ENCODE assay signal across 19 cellular contexts in the genomic region with DNA sequence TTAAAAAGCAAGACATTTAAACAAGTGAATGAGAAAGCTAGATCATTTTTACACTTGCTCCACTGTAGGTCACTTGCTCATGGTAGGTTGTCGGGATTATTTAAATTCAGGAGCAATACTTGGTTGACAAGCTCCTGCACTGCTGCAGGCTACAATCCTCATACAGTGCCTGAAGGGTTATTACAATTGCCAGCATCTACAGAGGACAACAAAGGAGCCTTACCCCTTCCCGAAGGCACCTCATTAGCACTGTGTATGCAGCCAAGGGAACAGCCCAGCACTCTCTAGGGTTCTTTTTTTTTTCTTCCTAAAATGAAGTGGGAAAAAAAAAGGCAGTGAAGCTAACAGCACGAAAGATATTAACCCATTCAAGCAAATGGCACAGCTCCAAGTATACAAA.
DNase-seq lines count a peak whose midpoint lies in the region; ATAC-seq and TF ChIP-seq lines count a peak whose summit lies in the region.
"Had no signal": no experiment of that assay in that cellular context is flagged by ENCODE, and none has a peak within 500 bp of the region (broad histone marks: within the 10 kb centered on the region; RNA-seq: fewer than 3 reads in every experiment).

No MANE protein-coding gene starts in this region.

- H3K36me3 ChIP-seq in GM23338 (ENCODE audit: insufficient read depth): peaks cover 4% of the 10 kb centered on the region; the same call in 1 of the 2 replicates
- no peaks in the 10 kb centered on the region for H3K36me3 ChIP-seq in neural progenitor cell

- H3K36me3 Mint-ChIP-seq in GM23338 (ENCODE audit: low read depth) (peaks cover 21% of the 10 kb centered on the region), WTC11 (peaks cover 14% of the 10 kb centered on the region), neural progenitor cell (no peaks in the 10 kb centered on the region)

- no peak overlapping the region for H3K9ac ChIP-seq in neural progenitor cell
- H3K9ac ChIP-seq: BLaER1 had no signal

- POLR2A ChIA-PET in WTC11 (lab: Charles Lee): no interaction called here

- H3K4me3 Mint-ChIP-seq in GM23338: no peak overlapping the region
- no peak overlapping the region for H3K4me3 Mint-ChIP-seq in WTC11
- H3K4me3 Mint-ChIP-seq in neural progenitor cell: no peak overlapping the region
- H3K4me3 Mint-ChIP-seq: CD14-positive monocyte; CD4-positive, alpha-beta memory T cell; H9 had no signal

- H3K4me1 ChIP-seq in GM23338 (ENCODE audit: insufficient read depth) (no peaks in the 10 kb centered on the region), neural progenitor cell (peaks cover 13% of the 10 kb centered on the region)
- H3K4me1 ChIP-seq: A549, BLaER1 had no signal

- H3K9me3 ChIP-seq in neural progenitor cell (ENCODE audit: low read depth): no peaks in the 10 kb centered on the region
- H3K9me3 ChIP-seq: A549 had no signal

- CTCF ChIA-PET in WTC11 (lab: Charles Lee): no interaction called here

- no peaks in the 10 kb centered on the region for H4K20me1 ChIP-seq in GM23338 (replicated peaks; ENCODE audit: insufficient read depth)
- H4K20me1 ChIP-seq in neural progenitor cell (ENCODE audit: low read depth): no peaks in the 10 kb centered on the region
- H4K20me1 ChIP-seq: BLaER1 had no signal

- H3K4me3 ChIP-seq in GM23338 (no peak overlapping the region), neural progenitor cell (no peak overlapping the region)
- H3K4me3 ChIP-seq: A549, BLaER1 had no signal

- no peaks in the 10 kb centered on the region for H3K27me3 ChIP-seq in GM23338 (ENCODE audit: insufficient read depth)
- H3K27me3 ChIP-seq in neural progenitor cell: no peaks in the 10 kb centered on the region
- H3K27me3 ChIP-seq: BLaER1 had no signal

- ATAC-seq in GM23338 (peak; percentile 73), WTC11 (peak; percentile 65)
- ATAC-seq: A549 had no signal

- H3K9me2 ChIP-seq in GM23338 (ENCODE audit: insufficient read depth): no peaks in the 10 kb centered on the region

- H3F3A ChIP-seq in GM23338 (replicated peaks; ENCODE audit: low read depth) (no peaks in the 10 kb centered on the region), neural progenitor cell (ENCODE audit: low read depth) (no peaks in the 10 kb centered on the region)

- H3K79me2 ChIP-seq in GM23338 (replicated peaks; ENCODE audit: insufficient read depth) (no peaks in the 10 kb centered on the region), neural progenitor cell (ENCODE audit: low read depth) (no peaks in the 10 kb centered on the region)

- H3K9me3 Mint-ChIP-seq in GM23338 (peaks cover 19% of the 10 kb centered on the region), WTC11 (peaks cover 12% of the 10 kb centered on the region), neural progenitor cell (peaks cover 5% of the 10 kb centered on the region)

- H3K4me2 ChIP-seq in GM23338 (no peak overlapping the region), neural progenitor cell (peak overlapping the region; percentile 2)
- H3K4me2 ChIP-seq: A549, BLaER1 had no signal

- H3K4me1 Mint-ChIP-seq in GM23338 (no peaks in the 10 kb centered on the region), WTC11 (no peaks in the 10 kb centered on the region), neural progenitor cell (no peaks in the 10 kb centered on the region)
- H3K4me1 Mint-ChIP-seq: CD14-positive monocyte; CD4-positive, alpha-beta memory T cell had no signal

- no peak overlapping the region for H3K27ac ChIP-seq in GM23338 (ENCODE audit: low read depth)
- H3K27ac ChIP-seq in neural progenitor cell: no peak overlapping the region
- H3K27ac ChIP-seq: 22Rv1, A549, BLaER1 had no signal

- H3K27ac Mint-ChIP-seq in GM23338 (no peak overlapping the region), WTC11 (no peak overlapping the region), neural progenitor cell (no peak overlapping the region)
- H3K27ac Mint-ChIP-seq: CD14-positive monocyte; CD4-positive, alpha-beta memory T cell; H9 had no signal

- H3K27me3 Mint-ChIP-seq in GM23338 (ENCODE audit: insufficient read depth, low read depth, poor library complexity) (peaks cover 8% of the 10 kb centered on the region), WTC11 (ENCODE audit: low read depth) (no peaks in the 10 kb centered on the region; the same call in 1 of the 2 replicates), neural progenitor cell (ENCODE audit: insufficient read depth, low read depth) (peaks cover 4% of the 10 kb centered on the region)
- H3K27me3 Mint-ChIP-seq: CD4-positive, alpha-beta memory T cell had no signal

- no peak overlapping the region for H2AFZ ChIP-seq in GM23338
- no peak overlapping the region for H2AFZ ChIP-seq in neural progenitor cell (replicated peaks)

- DNase-seq in NCI-H1436 (lab: John Stamatoyannopoulos, UW) (peak; percentile 12), NCI-H1436 treated with DMSO at 0.1 percent for 48 hours (lab: John Stamatoyannopoulos, UW) (no peak), GM23338 (ENCODE audit: low spot score) (no peak), WTC11 (ENCODE audit: low spot score) (no peak), neural progenitor cell (ENCODE audit: low spot score) (peak; percentile 39), kidney glomerular epithelial cell (lab: John Stamatoyannopoulos, UW) (no peak), HT-29 (ENCODE audit: low spot score) (no peak)
- no peak for DNase-seq in activated CD4-positive, alpha-beta T cell treated with anti-CD3 and anti-CD28 coated beads, Interleukin-2, amount 50 U/mL, for 48 hours
- DNase-seq: AML-193; CD4-positive, alpha-beta memory T cell; DMS153; DMS79; GF-D8; H9; IMR-90 had no signal

- TF ChIP-seq CTCF in GM23338 (conservative IDR thresholded peaks at IDR 0.05; ENCODE audit: low read depth in 2 of 2): no peak
- TF ChIP-seq CTCF in WTC11 (IDR thresholded peaks at IDR 0.05): no peak
- no peak for TF ChIP-seq CTCF in neural progenitor cell (IDR thresholded peaks at IDR 0.05)

TF ChIP-seq in GM23338, 12 proteins besides CTCF, POLR2A, EP300 and RAD21:
- TF ChIP-seq POLR2AphosphoS5 (IDR thresholded peaks at IDR 0.05; ENCODE audit: low read depth) (no peak), ZNF114 (CRISPR knock-in tag; IDR thresholded peaks at IDR 0.05) (no peak), EZH2phosphoT487 (IDR thresholded peaks at IDR 0.05; ENCODE audit: unreplicated experiment) (no peak), NANOG (IDR thresholded peaks at IDR 0.05; ENCODE audit: borderline replicate concordance) (no peak), STAT1 (IDR thresholded peaks at IDR 0.05; ENCODE audit: unreplicated experiment) (no peak), EZH2 (IDR thresholded peaks at IDR 0.05; ENCODE audit: low read depth, unreplicated experiment) (no peak), ZNF331 (CRISPR knock-in tag; IDR thresholded peaks at IDR 0.05; ENCODE audit: low read depth) (no peak), JUNB (IDR thresholded peaks at IDR 0.05; ENCODE audit: unreplicated experiment) (no peak), CREB1 (CRISPR knock-in tag; IDR thresholded peaks at IDR 0.05; ENCODE audit: low read depth) (no peak)
- TF ChIP-seq, protein P1, sequence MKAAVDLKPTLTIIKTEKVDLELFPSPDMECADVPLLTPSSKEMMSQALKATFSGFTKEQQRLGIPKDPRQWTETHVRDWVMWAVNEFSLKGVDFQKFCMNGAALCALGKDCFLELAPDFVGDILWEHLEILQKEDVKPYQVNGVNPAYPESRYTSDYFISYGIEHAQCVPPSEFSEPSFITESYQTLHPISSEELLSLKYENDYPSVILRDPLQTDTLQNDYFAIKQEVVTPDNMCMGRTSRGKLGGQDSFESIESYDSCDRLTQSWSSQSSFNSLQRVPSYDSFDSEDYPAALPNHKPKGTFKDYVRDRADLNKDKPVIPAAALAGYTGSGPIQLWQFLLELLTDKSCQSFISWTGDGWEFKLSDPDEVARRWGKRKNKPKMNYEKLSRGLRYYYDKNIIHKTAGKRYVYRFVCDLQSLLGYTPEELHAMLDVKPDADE (IDR thresholded peaks at IDR 0.05): no peak

TF ChIP-seq in WTC11, 78 proteins besides CTCF, POLR2A, EP300 and RAD21 (continues in another document):
- TF ChIP-seq TCF7 (CRISPR knock-in tag; IDR thresholded peaks at IDR 0.05; ENCODE audit: low read depth) (no peak), RELA (CRISPR knock-in tag; IDR thresholded peaks at IDR 0.05; ENCODE audit: borderline replicate concordance) (no peak), ZNF138 (CRISPR knock-in tag; conservative IDR thresholded peaks at IDR 0.05) (no peak), ZNF671 (CRISPR knock-in tag; IDR thresholded peaks at IDR 0.05) (no peak), NFYB (CRISPR knock-in tag; conservative IDR thresholded peaks at IDR 0.05; ENCODE audit: low read depth) (no peak), NFE2L1 (CRISPR knock-in tag; IDR thresholded peaks at IDR 0.05) (no peak)
- TF ChIP-seq, protein P2, sequence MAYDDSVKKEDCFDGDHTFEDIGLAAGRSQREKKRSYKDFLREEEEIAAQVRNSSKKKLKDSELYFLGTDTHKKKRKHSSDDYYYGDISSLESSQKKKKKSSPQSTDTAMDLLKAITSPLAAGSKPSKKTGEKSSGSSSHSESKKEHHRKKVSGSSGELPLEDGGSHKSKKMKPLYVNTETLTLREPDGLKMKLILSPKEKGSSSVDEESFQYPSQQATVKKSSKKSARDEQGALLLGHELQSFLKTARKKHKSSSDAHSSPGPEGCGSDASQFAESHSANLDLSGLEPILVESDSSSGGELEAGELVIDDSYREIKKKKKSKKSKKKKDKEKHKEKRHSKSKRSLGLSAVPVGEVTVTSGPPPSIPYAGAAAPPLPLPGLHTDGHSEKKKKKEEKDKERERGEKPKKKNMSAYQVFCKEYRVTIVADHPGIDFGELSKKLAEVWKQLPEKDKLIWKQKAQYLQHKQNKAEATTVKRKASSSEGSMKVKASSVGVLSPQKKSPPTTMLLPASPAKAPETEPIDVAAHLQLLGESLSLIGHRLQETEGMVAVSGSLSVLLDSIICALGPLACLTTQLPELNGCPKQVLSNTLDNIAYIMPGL (CRISPR knock-in tag; IDR thresholded peaks at IDR 0.05): no peak
- TF ChIP-seq, protein P3, sequence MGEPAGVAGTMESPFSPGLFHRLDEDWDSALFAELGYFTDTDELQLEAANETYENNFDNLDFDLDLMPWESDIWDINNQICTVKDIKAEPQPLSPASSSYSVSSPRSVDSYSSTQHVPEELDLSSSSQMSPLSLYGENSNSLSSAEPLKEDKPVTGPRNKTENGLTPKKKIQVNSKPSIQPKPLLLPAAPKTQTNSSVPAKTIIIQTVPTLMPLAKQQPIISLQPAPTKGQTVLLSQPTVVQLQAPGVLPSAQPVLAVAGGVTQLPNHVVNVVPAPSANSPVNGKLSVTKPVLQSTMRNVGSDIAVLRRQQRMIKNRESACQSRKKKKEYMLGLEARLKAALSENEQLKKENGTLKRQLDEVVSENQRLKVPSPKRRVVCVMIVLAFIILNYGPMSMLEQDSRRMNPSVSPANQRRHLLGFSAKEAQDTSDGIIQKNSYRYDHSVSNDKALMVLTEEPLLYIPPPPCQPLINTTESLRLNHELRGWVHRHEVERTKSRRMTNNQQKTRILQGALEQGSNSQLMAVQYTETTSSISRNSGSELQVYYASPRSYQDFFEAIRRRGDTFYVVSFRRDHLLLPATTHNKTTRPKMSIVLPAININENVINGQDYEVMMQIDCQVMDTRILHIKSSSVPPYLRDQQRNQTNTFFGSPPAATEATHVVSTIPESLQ (CRISPR knock-in tag; IDR thresholded peaks at IDR 0.05): no peak

Comparison
In these comparisons a context has a peak if more than half of its experiments do, and no peak if none do; other contexts are left out.
1. DNase-seq: peak in NCI-H1436 (single experiment) and neural progenitor cell (single experiment); none in NCI-H1436 treated with DMSO at 0.1 percent for 48 hours (single experiment), GM23338 (single experiment), WTC11 (single experiment), activated CD4-positive, alpha-beta T cell treated with anti-CD3 and anti-CD28 coated beads, Interleukin-2, amount 50 U/mL, for 48 hours (0 of 2), kidney glomerular epithelial cell (single experiment) and HT-29 (single experiment).